19 cellular contexts compared by ENCODE assay signal in the genomic region with DNA sequence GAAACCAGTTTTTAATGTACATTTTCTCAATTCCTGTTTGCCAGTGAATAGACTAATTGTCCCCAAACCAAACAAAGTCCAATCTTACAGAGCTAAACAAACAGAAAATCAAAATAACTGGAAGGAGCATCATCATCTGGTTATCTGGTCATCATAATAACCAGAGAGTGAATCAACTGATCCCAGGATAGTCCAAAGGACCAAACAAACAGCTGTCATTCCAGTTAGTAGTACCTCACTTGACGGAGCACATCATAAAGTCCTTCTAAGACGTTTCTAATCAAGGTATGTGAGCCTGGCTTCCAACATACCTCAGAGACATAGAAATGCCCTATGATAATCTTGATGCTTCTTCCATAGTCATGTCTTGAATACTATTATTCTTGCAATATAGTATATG.
A peak's percentile ranks its signal among the peaks of the same experiment; 100 is the strongest.
DNase-seq lines count a peak whose midpoint lies in the region; ATAC-seq, FAIRE-seq and TF ChIP-seq lines count a peak whose summit lies in the region.
"Had no signal": no experiment of that assay in that cellular context is flagged by ENCODE, and none has a peak within 500 bp of the region (broad histone marks: within the 10 kb centered on the region; RNA-seq: fewer than 3 reads in every experiment).

No MANE protein-coding gene starts in this region.

- no peaks in the 10 kb centered on the region for H3K79me2 ChIP-seq in trophoblast cell (ENCODE audit: control insufficient read depth, insufficient read depth, low read length, poor library complexity)

- H2BK120ac ChIP-seq in trophoblast cell (ENCODE audit: insufficient read depth, low read length, poor library complexity) = no peak overlapping the region

- no peak overlapping the region for H3K4ac ChIP-seq in trophoblast cell (ENCODE audit: low read depth, low read length)

- H2BK5ac ChIP-seq in trophoblast cell (ENCODE audit: low read depth, low read length, poor library complexity) = no peak overlapping the region

- WGBS in heart right ventricle, 2 donors = 77 to 86% methylated on average over 2 of the region's 2 CpGs
- no CpG with 5 or more reads among the region's 2 CpGs for WGBS in trophoblast cell (ENCODE audit: extremely low coverage, insufficient coverage, insufficient read length)

- intact Hi-C loops in heart right ventricle (cut with DNase I) (loop anchor here in 1 of 10 donors (10.0 kb wide), 1 partner anchor 133 kb away; a partner anchor contains a TSS), left ventricle myocardium superior (cut with micrococcal nuclease) (no loop called here)

- ATAC-seq in heart right ventricle (no peak), left ventricle myocardium superior (no peak)

- H3K27me3 ChIP-seq in heart right ventricle (no peaks in the 10 kb centered on the region), bronchial epithelial cell (ENCODE audit: control insufficient read depth, insufficient read depth, low read length) (no peaks in the 10 kb centered on the region), trophoblast cell (ENCODE audit: insufficient read depth, low read length) (no peaks in the 10 kb centered on the region), Peyer's patch (no peaks in the 10 kb centered on the region)
- H3K27me3 ChIP-seq: MG63 had no signal

- H3K4me1 ChIP-seq in heart right ventricle = peaks cover 8 to 54% (median 33%) of the 10 kb centered on the region in 9 donors
- no peaks in the 10 kb centered on the region for H3K4me1 ChIP-seq in trophoblast cell (ENCODE audit: control insufficient read depth in 1 of 2, insufficient read depth in 2 of 2, low read length in 2 of 2)
- no peaks in the 10 kb centered on the region for H3K4me1 ChIP-seq in Peyer's patch

- no peak overlapping the region for H3K14ac ChIP-seq in trophoblast cell (ENCODE audit: low read length)

- no peak overlapping the region for H3K23ac ChIP-seq in trophoblast cell (ENCODE audit: low read length)

- H2AFZ ChIP-seq in trophoblast cell (ENCODE audit: insufficient read depth, low read length, poor library complexity) = no peak overlapping the region

- H3K4me3 ChIP-seq in heart right ventricle (no peak overlapping the region), bronchial epithelial cell (ENCODE audit: low read depth, low read length) (no peak overlapping the region), trophoblast cell (ENCODE audit: low read depth, low read length) (no peak overlapping the region), Peyer's patch (no peak overlapping the region)
- H3K4me3 ChIP-seq: MG63, SK-N-MC had no signal

- H3K9me3 ChIP-seq in heart right ventricle (no peaks in the 10 kb centered on the region), trophoblast cell (ENCODE audit: insufficient read depth, low read depth, low read length) (no peaks in the 10 kb centered on the region), Peyer's patch (no peaks in the 10 kb centered on the region)
- H3K9me3 ChIP-seq: MG63 had no signal

- H3K9ac ChIP-seq in trophoblast cell (ENCODE audit: low read length) = no peak overlapping the region

- H4K8ac ChIP-seq in trophoblast cell (ENCODE audit: low read depth, low read length) = no peak overlapping the region

- peaks cover 2% of the 10 kb centered on the region for H3K79me1 ChIP-seq in trophoblast cell (ENCODE audit: low read length)

- H4K91ac ChIP-seq in trophoblast cell (ENCODE audit: low read depth, low read length) = no peak overlapping the region

- no peak overlapping the region for H4K12ac ChIP-seq in trophoblast cell (ENCODE audit: low read depth, low read length)

- no peak overlapping the region for H3K4me2 ChIP-seq in trophoblast cell (ENCODE audit: low read length)

- H3K27ac ChIP-seq in heart right ventricle (peak overlapping the region in 6 of 10 donors; percentile 87 to 97 (median 94)), trophoblast cell (ENCODE audit: low read depth, low read length) (no peak overlapping the region), Peyer's patch (no peak overlapping the region)
- H3K27ac ChIP-seq: C4-2B, SK-N-MC had no signal

- TF ChIP-seq CTCF in heart right ventricle (IDR thresholded peaks at IDR 0.05) = no peak
- TF ChIP-seq CTCF in bronchial epithelial cell (IDR thresholded peaks at IDR 0.05; ENCODE audit: insufficient read depth, low read length, severe bottlenecking) = no peak
- TF ChIP-seq CTCF in Peyer's patch (IDR thresholded peaks at IDR 0.05) = no peak

- no peak for DNase-seq in heart right ventricle
- no peak for DNase-seq in left ventricle myocardium superior
- DNase-seq in bronchial epithelial cell (ENCODE audit: low read depth) = no peak
- peak; percentile 69 to 89 for DNase-seq in trophoblast cell
- DNase-seq in Peyer's patch = no peak
- DNase-seq in DMS114 treated with DMSO at 0.1 percent for 48 hours (lab: John Stamatoyannopoulos, UW; ENCODE audit: unreplicated experiment) = no peak
- no peak for DNase-seq in NCI-H2029 treated with DMSO at 0.1 percent for 48 hours (lab: John Stamatoyannopoulos, UW)
- DNase-seq: CD8-positive, alpha-beta memory T cell; Kasumi-1; MG63; NCI-H1417; NCI-H1694 treated with DMSO at 0.1 percent for 48 hours; NCI-H446; NCI-H526 had no signal

- H3K36me3 ChIP-seq in heart right ventricle (no peaks in the 10 kb centered on the region), bronchial epithelial cell (ENCODE audit: control insufficient read depth, insufficient read depth, low read length) (no peaks in the 10 kb centered on the region), trophoblast cell (ENCODE audit: control insufficient read depth in 1 of 2, insufficient read depth in 2 of 2, low read length in 2 of 2) (no peaks in the 10 kb centered on the region), Peyer's patch (no peaks in the 10 kb centered on the region)
- H3K36me3 ChIP-seq: MG63 had no signal

- no peak overlapping the region for H3K18ac ChIP-seq in trophoblast cell (ENCODE audit: low read length)

- TF ChIP-seq POLR2A in Peyer's patch (IDR thresholded peaks at IDR 0.05) = no peak

- H2AK5ac ChIP-seq in trophoblast cell (ENCODE audit: low read length) = no peak overlapping the region

- FAIRE-seq in bronchial epithelial cell (lab: Jason Lieb, UNC) = peak; percentile 36
- FAIRE-seq: A204.1, D721Med, RCC 7860 had no signal

- no peak overlapping the region for H2BK12ac ChIP-seq in trophoblast cell (ENCODE audit: low read length)

Comparison
In these comparisons a context has a peak if more than half of its experiments do, and no peak if none do; other contexts are left out.
1. DNase-seq: peak in trophoblast cell (2 of 2); none in heart right ventricle (0 of 2), left ventricle myocardium superior (single experiment), bronchial epithelial cell (single experiment), Peyer's patch (0 of 3), DMS114 treated with DMSO at 0.1 percent for 48 hours (single experiment) and NCI-H2029 treated with DMSO at 0.1 percent for 48 hours (single experiment).
2. H3K27ac ChIP-seq: peak in heart right ventricle (6 of 10); none in trophoblast cell (single experiment) and Peyer's patch (0 of 4).